In the genomic region with DNA sequence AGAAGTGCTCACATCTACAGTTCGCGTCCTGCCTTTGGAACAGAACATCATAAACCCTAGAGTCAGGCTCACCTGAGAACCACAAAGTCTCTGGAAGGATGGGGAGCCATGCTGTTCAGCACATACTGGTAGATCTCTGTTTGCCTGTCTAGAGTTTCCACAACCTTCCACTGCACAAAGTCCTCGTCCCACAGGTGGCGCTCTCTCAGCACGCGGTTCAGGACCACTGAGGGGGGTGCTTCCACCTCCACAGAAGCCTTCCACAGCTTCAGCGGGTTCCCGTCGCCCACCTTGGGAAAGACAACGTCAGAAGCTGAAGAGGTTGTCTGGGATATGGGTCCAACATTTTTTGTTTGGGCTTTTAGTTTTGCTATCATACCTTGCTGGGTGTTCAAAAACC, we compare ENCODE assay signal across 9 cellular contexts.
DNase-seq lines count a peak whose midpoint lies in the region; ATAC-seq and TF ChIP-seq lines count a peak whose summit lies in the region.
"Had no signal": no experiment of that assay in that cellular context is flagged by ENCODE, and none has a peak within 500 bp of the region (broad histone marks: within the 10 kb centered on the region; RNA-seq: fewer than 3 reads in every experiment).

No MANE protein-coding gene starts in this region.

- peak overlapping the region; percentile 42; the same call in 1 of the 2 replicates for H3K9ac ChIP-seq in OCI-LY1 (ENCODE audit: low read length)

- H3K9me2 ChIP-seq in OCI-LY1 (ENCODE audit: low read depth, low read length), result no peaks in the 10 kb centered on the region

- TF ChIP-seq CTCF in 22Rv1 (IDR thresholded peaks at IDR 0.05), result peak; percentile 34
- peak; percentile 66 for TF ChIP-seq CTCF in OCI-LY1 (IDR thresholded peaks at IDR 0.05; ENCODE audit: low read length)
- no peak for TF ChIP-seq CTCF in glutamatergic neuron (IDR thresholded peaks at IDR 0.05; ENCODE audit: partially characterized antibody, unreplicated experiment)

- H3K4me3 ChIP-seq in OCI-LY1 (ENCODE audit: low read depth, low read length, poor library complexity, severe bottlenecking), result peak overlapping the region; percentile 17

- H3K4me1 Mint-ChIP-seq in glutamatergic neuron (ENCODE audit: low read depth, unreplicated experiment), result no peaks in the 10 kb centered on the region
- H3K4me1 Mint-ChIP-seq: activated naive CD4-positive, alpha-beta T cell treated with anti-CD3 and anti-CD28 coated beads, Interleukin-2, amount 50 U/mL, for 24 hours had no signal

- no peak overlapping the region for H3K27ac Mint-ChIP-seq in glutamatergic neuron (ENCODE audit: unreplicated experiment)
- H3K27ac Mint-ChIP-seq: activated naive CD4-positive, alpha-beta T cell treated with anti-CD3 and anti-CD28 coated beads, Interleukin-2, amount 50 U/mL, for 24 hours had no signal

- peak overlapping the region; percentile 40 for H3K4me2 ChIP-seq in OCI-LY1 (ENCODE audit: low read length)

- ATAC-seq in GM18868 (IDR thresholded peaks at IDR 0.05; ENCODE audit: unreplicated experiment) (peak; percentile 36), esophagus mucosa (no peak), HG02884 (IDR thresholded peaks at IDR 0.05; ENCODE audit: unreplicated experiment) (no peak), GM18870 (IDR thresholded peaks at IDR 0.05; ENCODE audit: unreplicated experiment) (no peak)

- H3K27ac ChIP-seq in 22Rv1 (no peak overlapping the region), OCI-LY1 (ENCODE audit: low read depth, low read length, poor library complexity, severe bottlenecking) (peak overlapping the region; percentile 89)

- no peaks in the 10 kb centered on the region for H3K27me3 Mint-ChIP-seq in glutamatergic neuron (ENCODE audit: unreplicated experiment)

- no peaks in the 10 kb centered on the region for H3F3A ChIP-seq in OCI-LY1 (ENCODE audit: insufficient read depth, low read length)

- H3K79me2 ChIP-seq in OCI-LY1 (ENCODE audit: insufficient read depth, low read length), result no peaks in the 10 kb centered on the region

- H3K27me3 ChIP-seq in OCI-LY1 (ENCODE audit: insufficient read depth, low read length), result no peaks in the 10 kb centered on the region

- no peaks in the 10 kb centered on the region for H4K20me1 ChIP-seq in OCI-LY1 (ENCODE audit: insufficient read depth, low read length)

- H3K9me3 ChIP-seq in OCI-LY1 (ENCODE audit: low read length), result no peaks in the 10 kb centered on the region

- H3K4me1 ChIP-seq in OCI-LY1 (ENCODE audit: insufficient read depth, low read length, severe bottlenecking), result peaks cover 31% of the 10 kb centered on the region

- H2AFZ ChIP-seq in OCI-LY1 (ENCODE audit: low read length), result peak overlapping the region; percentile 93; the same call in 1 of the 2 replicates

- peaks cover 12% of the 10 kb centered on the region for H3K36me3 Mint-ChIP-seq in glutamatergic neuron (ENCODE audit: unreplicated experiment)
- H3K36me3 Mint-ChIP-seq: activated naive CD4-positive, alpha-beta T cell treated with anti-CD3 and anti-CD28 coated beads, Interleukin-2, amount 50 U/mL, for 24 hours had no signal

- peak; percentile 42 for DNase-seq in glutamatergic neuron
- no peak for DNase-seq in pons (ENCODE audit: low spot score)

- H3K4me3 Mint-ChIP-seq in glutamatergic neuron (ENCODE audit: unreplicated experiment), result no peak overlapping the region
- H3K4me3 Mint-ChIP-seq: activated naive CD4-positive, alpha-beta T cell treated with anti-CD3 and anti-CD28 coated beads, Interleukin-2, amount 50 U/mL, for 24 hours had no signal

- peaks cover 4% of the 10 kb centered on the region for H3K9me3 Mint-ChIP-seq in glutamatergic neuron (ENCODE audit: unreplicated experiment)
- H3K9me3 Mint-ChIP-seq: activated naive CD4-positive, alpha-beta T cell treated with anti-CD3 and anti-CD28 coated beads, Interleukin-2, amount 50 U/mL, for 24 hours had no signal

- H3K36me3 ChIP-seq in OCI-LY1 (ENCODE audit: insufficient read depth, low read length), result no peaks in the 10 kb centered on the region
